In genomic region chr17:65208753-65209152, GRCh38 we compare ENCODE assay signal across 15 cellular contexts.
DNase-seq lines count a peak whose midpoint lies in the region.
"Had no signal": no experiment of that assay in that cellular context is flagged by ENCODE, and none has a peak within 500 bp of the region (broad histone marks: within the 10 kb centered on the region; RNA-seq: fewer than 3 reads in every experiment).

No MANE protein-coding gene starts in this region.

- no peak overlapping the region for H2BK15ac ChIP-seq in neuronal stem cell (ENCODE audit: low read length)

- no peak overlapping the region for H2AFZ ChIP-seq in neuronal stem cell (ENCODE audit: low read length)

- H3K4ac ChIP-seq in neuronal stem cell (ENCODE audit: low read length) = no peak overlapping the region

- H3K36me3 ChIP-seq in BLaER1 (no peaks in the 10 kb centered on the region), HUES48 (ENCODE audit: control insufficient read depth, insufficient read depth, low read length) (no peaks in the 10 kb centered on the region), neuronal stem cell (replicated peaks in 1 of 2; ENCODE audit: control insufficient read depth in 2 of 2, insufficient read depth in 2 of 2, low read length in 2 of 2) (no peaks in the 10 kb centered on the region)

- H3K4me3 ChIP-seq in BLaER1 (no peak overlapping the region), HUES48 (ENCODE audit: low read depth, low read length) (no peak overlapping the region), neuronal stem cell (ENCODE audit: low read length in 2 of 2) (no peak overlapping the region)

- no peak overlapping the region for H4K91ac ChIP-seq in neuronal stem cell (ENCODE audit: low read depth, low read length, poor library complexity)

- DNase-seq in foreskin melanocyte = peak; percentile 85
- DNase-seq in neuronal stem cell (ENCODE audit: low spot score) = no peak
- DNase-seq in D341Med (ENCODE audit: low spot score) = no peak
- no peak for DNase-seq in NK-92 treated with Interleukin-12 subunit alpha and Interleukin-12 subunit beta, amount 100 ng/mL, for 24 hours (lab: John Stamatoyannopoulos, UW)
- DNase-seq in activated naive CD4-positive, alpha-beta T cell treated with anti-CD3 and anti-CD28 coated beads, Interleukin-2, amount 50 U/mL, for 16 hours = no peak
- DNase-seq in kidney tubule cell (ENCODE audit: low spot score) = no peak
- DNase-seq: ACHN; Caco-2; CD8-positive, alpha-beta T cell; DMS53; GF-D8; HCEC 1CT; HFFc6 had no signal

- H3K4me1 ChIP-seq in BLaER1 (peaks cover 20% of the 10 kb centered on the region), HUES48 (ENCODE audit: control insufficient read depth, insufficient read depth, low read length) (peaks cover 5% of the 10 kb centered on the region; the same call in 1 of the 2 replicates), neuronal stem cell (ENCODE audit: control insufficient read depth in 2 of 2, insufficient read depth in 1 of 2, low read depth in 1 of 2, low read length in 2 of 2) (peaks cover 4 to 14% of the 10 kb centered on the region in 2 donors)
- H3K4me1 ChIP-seq: Caco-2 had no signal

- H3K4me2 ChIP-seq in BLaER1 (peak overlapping the region; percentile 54), neuronal stem cell (ENCODE audit: insufficient read depth, low read length, poor library complexity, severe bottlenecking) (no peak overlapping the region)

- no peak overlapping the region for H2BK5ac ChIP-seq in neuronal stem cell (ENCODE audit: low read length)

- H3K14ac ChIP-seq in neuronal stem cell (ENCODE audit: low read length) = no peak overlapping the region

- H3K18ac ChIP-seq in neuronal stem cell (ENCODE audit: low read length) = no peak overlapping the region

- no peak overlapping the region for H3K9ac ChIP-seq in BLaER1
- H3K9ac ChIP-seq in HUES48 (ENCODE audit: low read depth, low read length) = no peak overlapping the region
- H3K9ac ChIP-seq in neuronal stem cell (ENCODE audit: low read depth, low read length, poor library complexity) = no peak overlapping the region

- H2BK120ac ChIP-seq in neuronal stem cell (ENCODE audit: low read depth, low read length) = no peak overlapping the region

- no peak overlapping the region for H4K8ac ChIP-seq in neuronal stem cell (ENCODE audit: low read depth, low read length)

- no peaks in the 10 kb centered on the region for H3K79me1 ChIP-seq in neuronal stem cell (ENCODE audit: low read depth, low read length)

- H4K20me1 ChIP-seq in BLaER1 = no peaks in the 10 kb centered on the region

- no peak overlapping the region for H3K23ac ChIP-seq in neuronal stem cell (ENCODE audit: low read depth, low read length, poor library complexity)

- no peak overlapping the region for H2AK5ac ChIP-seq in neuronal stem cell (ENCODE audit: low read depth, low read length)

- H2BK12ac ChIP-seq in neuronal stem cell (ENCODE audit: low read length) = no peak overlapping the region

- no peaks in the 10 kb centered on the region for H3K9me3 ChIP-seq in BLaER1
- no peaks in the 10 kb centered on the region for H3K9me3 ChIP-seq in HUES48 (ENCODE audit: control insufficient read depth, insufficient read depth, low read length)
- peaks cover 0 to 2% of the 10 kb centered on the region in 2 donors for H3K9me3 ChIP-seq in neuronal stem cell (replicated peaks in 1 of 2; ENCODE audit: control insufficient read depth in 2 of 2, insufficient read depth in 1 of 2, low read depth in 1 of 2, low read length in 2 of 2)
- H3K9me3 ChIP-seq: Caco-2 had no signal

- no peaks in the 10 kb centered on the region; the same call in 1 of the 2 replicates for H3K27me3 ChIP-seq in BLaER1
- H3K27me3 ChIP-seq in HUES48 (ENCODE audit: control insufficient read depth, insufficient read depth, low read length) = no peaks in the 10 kb centered on the region
- H3K27me3 ChIP-seq in neuronal stem cell (ENCODE audit: control insufficient read depth in 3 of 3, insufficient read depth in 3 of 3, low read depth in 1 of 3, low read length in 3 of 3) = no peaks in the 10 kb centered on the region

- no CpG with 5 or more reads among the region's 2 CpGs for WGBS in neuronal stem cell (ENCODE audit: extremely low coverage in 2 of 2, insufficient read length in 2 of 2, insufficient replicate concordance in 1 of 2), 2 donors

- H3K27ac ChIP-seq in BLaER1 = no peak overlapping the region
- H3K27ac ChIP-seq in HUES48 (ENCODE audit: low read depth, low read length) = peak overlapping the region; percentile 72
- peak overlapping the region; percentile 8 for H3K27ac ChIP-seq in neuronal stem cell (replicated peaks; ENCODE audit: low read length)
